ENCODE assay signal across 1 cellular context in genomic region chr3:184117649-184118048, GRCh38.
TF ChIP-seq lines count a peak whose summit lies in the region.

No MANE protein-coding gene starts in this region.

TF ChIP-seq in H1, 55 proteins besides CTCF, POLR2A, EP300 and RAD21:
- TF ChIP-seq CBX5 (IDR thresholded peaks at IDR 0.05; ENCODE audit: low read depth, low read length) (no peak), TCF12 (IDR thresholded peaks at IDR 0.05; ENCODE audit: low read depth, low read length) (no peak), TAF7 (optimal IDR thresholded peaks at IDR 0.05; ENCODE audit: borderline replicate concordance, low read depth, low read length) (no peak), USF2 (IDR thresholded peaks at IDR 0.05; ENCODE audit: low read length) (no peak), ATF3 (IDR thresholded peaks at IDR 0.05; ENCODE audit: insufficient read depth, low read depth, low read length) (no peak), SIX5 (IDR thresholded peaks at IDR 0.05; ENCODE audit: low read depth, low read length) (no peak), ASH2L (IDR thresholded peaks at IDR 0.05; ENCODE audit: low read length) (no peak), BACH1 (IDR thresholded peaks at IDR 0.05; ENCODE audit: low read length) (no peak), SP1 (IDR thresholded peaks at IDR 0.05; ENCODE audit: low read depth, low read length) (no peak), SRF (IDR thresholded peaks at IDR 0.05; ENCODE audit: low read depth, low read length) (no peak), JUN (IDR thresholded peaks at IDR 0.05; ENCODE audit: low read depth, low read length) (no peak), BRCA1 (IDR thresholded peaks at IDR 0.05; ENCODE audit: low read depth, low read length) (no peak), SAP30 (IDR thresholded peaks at IDR 0.05; ENCODE audit: insufficient read depth, insufficient replicate concordance, low read length) (no peak), SP4 (IDR thresholded peaks at IDR 0.05; ENCODE audit: low read length) (no peak), CHD1 (IDR thresholded peaks at IDR 0.05; ENCODE audit: low read depth, low read length) (no peak), POU5F1 (IDR thresholded peaks at IDR 0.05; ENCODE audit: low read depth, low read length) (no peak), MAX (IDR thresholded peaks at IDR 0.05) (no peak), POLR2AphosphoS5 (IDR thresholded peaks at IDR 0.05; ENCODE audit: low read depth, low read length) (no peak), ZNF274 (IDR thresholded peaks at IDR 0.05; ENCODE audit: borderline replicate concordance, extremely low read depth, low read length) (no peak), CTBP2 (IDR thresholded peaks at IDR 0.05; ENCODE audit: borderline replicate concordance, insufficient read depth, insufficient read length, low read length) (no peak)
TF ChIP-seq in H1: peak in this region for 0.
